ENCODE assay signal across 18 cellular contexts in the genomic region with DNA sequence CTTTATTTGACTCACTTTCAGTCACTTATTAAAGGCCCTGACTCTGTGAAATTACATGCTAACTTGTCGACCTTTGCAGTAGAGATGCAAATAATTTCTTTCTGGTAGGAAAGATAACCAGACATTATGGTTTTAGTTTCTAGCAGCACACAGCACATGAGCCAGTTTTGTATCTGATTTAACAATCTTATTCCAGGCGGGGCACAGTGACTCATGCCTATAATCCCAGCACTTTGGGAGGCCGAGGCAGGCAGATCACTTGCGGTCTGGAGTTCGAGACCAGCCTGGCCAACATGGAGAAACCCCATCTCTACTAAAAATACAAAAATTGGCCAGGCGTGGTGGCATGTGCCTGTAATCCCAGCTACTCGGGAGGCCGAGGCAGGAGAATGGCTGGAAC. TPM values are rescaled to one million over a fixed set of nuclear protein-coding genes. Genes with fewer than 3 reads are reported as not detected.
"Had no signal": no experiment of that assay in that cellular context is flagged by ENCODE, and none has a peak within 500 bp of the region (broad histone marks: within the 10 kb centered on the region; RNA-seq: fewer than 3 reads in every experiment).

No MANE protein-coding gene starts in this region.

RNA-seq across cellular contexts. Expression of a gene that starts 27.3 kb away (rescaled TPM):
- total RNA-seq: activated B cell treated with CpG ODN at 0.5 μM for 24 hours; activated CD4-positive, alpha-beta memory T cell treated with anti-CD3 and anti-CD28 coated beads for 36 hours; activated CD4-positive, alpha-beta T cell treated with anti-CD3 and anti-CD28 coated beads, Interleukin-2, amount 10 ng/mL, durations not matched to agents 24 days and 14 days; activated CD8-positive, alpha-beta memory T cell treated with anti-CD3 and anti-CD28 coated beads for 36 hours; activated CD8-positive, alpha-beta T cell treated with anti-CD3 and anti-CD28 coated beads for 36 hours; activated naive CD4-positive, alpha-beta T cell treated with anti-CD3 and anti-CD28 coated beads for 36 hours; activated naive CD4-positive, alpha-beta T cell treated with anti-CD3 and anti-CD28 coated beads, Interleukin-2, amount 50 U/mL, for 72 hours; activated naive CD8-positive, alpha-beta T cell treated with anti-CD3 and anti-CD28 coated beads for 36 hours; activated T-cell treated with anti-CD3 and anti-CD28 coated beads, Interleukin-2, amount 50 U/mL, for 4 hours; activated T-cell treated with anti-CD3 and anti-CD28 coated beads, Interleukin-2, amount 50 U/mL, for 72 hours; activated T-helper 1 cell treated with anti-CD3 and anti-CD28 coated beads, Interleukin-12 subunit alpha, Interleukin-12 subunit beta, Interleukin-2, Interleukin-4 antibody, amounts not matched to agents 30 ng/mL and 10 ng/mL and 1 ng/mL, durations not matched to agents 14 hours and 24 hours and 36 hours; activated T-helper 17 cell treated with anti-CD3 and anti-CD28 coated beads, Interleukin-2, amount 50 U/mL, for 72 hours; astrocyte; cerebellum; T-helper 1 cell treated with Interleukin-12 subunit alpha and Interleukin-12 subunit beta and Interleukin-4 antibody, amounts not matched to agents 30 ng/mL and 1 ng/mL, for 36 hours; T-helper 17 cell; T-helper 2 cell treated with Interferon-gamma antibody and Interleukin-4, amounts not matched to agents 100 ng/mL and 5 ng/mL, for 36 hours had no signal

RNA-seq across cellular contexts. Expression of a gene that starts 47.9 kb away (rescaled TPM):
- total RNA-seq: activated B cell treated with CpG ODN at 0.5 μM for 24 hours; activated CD4-positive, alpha-beta memory T cell treated with anti-CD3 and anti-CD28 coated beads for 36 hours; activated CD4-positive, alpha-beta T cell treated with anti-CD3 and anti-CD28 coated beads, Interleukin-2, amount 10 ng/mL, durations not matched to agents 24 days and 14 days; activated CD8-positive, alpha-beta memory T cell treated with anti-CD3 and anti-CD28 coated beads for 36 hours; activated CD8-positive, alpha-beta T cell treated with anti-CD3 and anti-CD28 coated beads for 36 hours; activated naive CD4-positive, alpha-beta T cell treated with anti-CD3 and anti-CD28 coated beads for 36 hours; activated naive CD4-positive, alpha-beta T cell treated with anti-CD3 and anti-CD28 coated beads, Interleukin-2, amount 50 U/mL, for 72 hours; activated naive CD8-positive, alpha-beta T cell treated with anti-CD3 and anti-CD28 coated beads for 36 hours; activated T-cell treated with anti-CD3 and anti-CD28 coated beads, Interleukin-2, amount 50 U/mL, for 4 hours; activated T-cell treated with anti-CD3 and anti-CD28 coated beads, Interleukin-2, amount 50 U/mL, for 72 hours; activated T-helper 1 cell treated with anti-CD3 and anti-CD28 coated beads, Interleukin-12 subunit alpha, Interleukin-12 subunit beta, Interleukin-2, Interleukin-4 antibody, amounts not matched to agents 30 ng/mL and 10 ng/mL and 1 ng/mL, durations not matched to agents 14 hours and 24 hours and 36 hours; activated T-helper 17 cell treated with anti-CD3 and anti-CD28 coated beads, Interleukin-2, amount 50 U/mL, for 72 hours; body of pancreas; T-helper 1 cell treated with Interleukin-12 subunit alpha and Interleukin-12 subunit beta and Interleukin-4 antibody, amounts not matched to agents 30 ng/mL and 1 ng/mL, for 36 hours; T-helper 17 cell; T-helper 2 cell treated with Interferon-gamma antibody and Interleukin-4, amounts not matched to agents 100 ng/mL and 5 ng/mL, for 36 hours had no signal
